ENCODE assay signal across 1 cellular context in genomic region chr12:49615725-49616124, GRCh38.
A peak's percentile ranks its signal among the peaks of the same experiment; 100 is the strongest.
TF ChIP-seq lines count a peak whose summit lies in the region.

No MANE protein-coding gene starts in this region.

TF ChIP-seq in K562, 482 proteins besides CTCF, POLR2A, EP300 and RAD21:
- TF ChIP-seq JUND (IDR thresholded peaks at IDR 0.05; ENCODE audit: borderline replicate concordance, low read depth, low read length) (0 out of 2 replicates have a peak, but pooled peaks have one; percentile 20), JUND (tag; IDR thresholded peaks at IDR 0.05; ENCODE audit: borderline replicate concordance, low read depth, low read length) (no peak), BHLHE40 (IDR thresholded peaks at IDR 0.05; ENCODE audit: low read length) (no peak), TCF3 (CRISPR knock-in tag; IDR thresholded peaks at IDR 0.05) (no peak), BCOR (IDR thresholded peaks at IDR 0.05) (0 out of 2 replicates have a peak, but pooled peaks have one; percentile 9), RBM25 (IDR thresholded peaks at IDR 0.05; ENCODE audit: low read depth, low read length, severe bottlenecking) (peak; percentile 72), ZNF184 (CRISPR knock-in tag; IDR thresholded peaks at IDR 0.05) (peak; percentile 87), FOSL1 (tag; conservative IDR thresholded peaks at IDR 0.05) (peak; percentile 58)
